Comparison of ENCODE assay signal across 19 cellular contexts in the genomic region with DNA sequence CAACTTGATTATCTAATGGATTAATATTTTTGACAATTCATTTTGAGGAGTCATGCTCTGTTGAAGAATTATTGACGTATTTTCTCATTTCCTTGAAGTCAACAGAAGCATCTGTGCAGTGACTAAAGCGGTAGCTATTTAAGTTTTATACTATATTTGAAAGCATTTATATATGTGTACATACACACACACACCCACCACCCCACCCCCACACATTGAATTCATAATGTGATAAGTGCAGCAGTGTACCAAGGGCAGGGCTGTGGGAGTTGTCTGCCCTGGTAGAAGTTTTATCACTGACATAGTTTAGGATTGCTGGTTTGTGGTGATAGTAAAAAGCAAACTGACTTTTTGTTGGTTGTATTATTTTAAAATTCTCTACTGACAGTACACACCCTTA. TPM values are rescaled to one million over a fixed set of nuclear protein-coding genes. Genes with fewer than 3 reads are reported as not detected.
DNase-seq lines count a peak whose midpoint lies in the region; ATAC-seq and TF ChIP-seq lines count a peak whose summit lies in the region.
"Had no signal": no experiment of that assay in that cellular context is flagged by ENCODE, and none has a peak within 500 bp of the region (broad histone marks: within the 10 kb centered on the region; RNA-seq: fewer than 3 reads in every experiment).

No MANE protein-coding gene starts in this region.

- intact Hi-C loops in mucosa of descending colon (cut with DNase I, micrococcal nuclease), result no loop called here

- ATAC-seq in mucosa of descending colon (peak; percentile 100), GM21360 (IDR thresholded peaks at IDR 0.05; ENCODE audit: unreplicated experiment) (no peak), HG03432 (IDR thresholded peaks at IDR 0.05; ENCODE audit: unreplicated experiment) (no peak)

- peak in 73 of 76 experiments; percentile 31 to 91 (median 70) for DNase-seq in HUDEP-2 (lab: John Stamatoyannopoulos, UW; ENCODE audit: unreplicated experiment in 76 of 76)
- peak; percentile 24 for DNase-seq in amniotic epithelial cell (ENCODE audit: low read depth)
- peak; percentile 59 to 96 (median 62) for DNase-seq in mucosa of descending colon
- no peak for DNase-seq in pons (ENCODE audit: low spot score)
- no peak for DNase-seq in UCSD-AML1 (lab: John Stamatoyannopoulos, UW; ENCODE audit: unreplicated experiment)
- DNase-seq: ACHN, DMS 273 treated with DMSO at 0.1 percent for 48 hours, GDM1, H9, Kasumi-1, MM.1S, NCI-H1092 treated with DMSO at 0.1 percent for 48 hours, NCI-H2081 treated with DMSO at 0.1 percent for 48 hours, NCI-H748 treated with DMSO at 0.1 percent for 48 hours, RPMI8226, SHP77 treated with DMSO at 0.1 percent for 48 hours, SK-N-SH had no signal

- no peaks in the 10 kb centered on the region for H3K9me3 ChIP-seq in mucosa of descending colon
- H3K9me3 ChIP-seq: SK-N-SH had no signal

- no peak overlapping the region for H3K4me3 ChIP-seq in mucosa of descending colon

- no peaks in the 10 kb centered on the region for H3K36me3 ChIP-seq in mucosa of descending colon (ENCODE audit: low read depth)

- H3K4me1 ChIP-seq in mucosa of descending colon (ENCODE audit: low read depth), result peaks cover 9% of the 10 kb centered on the region

- no peak for TF ChIP-seq CTCF in mucosa of descending colon (IDR thresholded peaks at IDR 0.05)

RNA-seq across cellular contexts. Expression of a gene that starts 39.1 kb away (rescaled TPM):
- total RNA-seq in mucosa of descending colon, result 10 to 100 TPM; 14.0 to 24.0 (median 22.9) TPM

Comparison
In these comparisons a context has a peak if more than half of its experiments do, and no peak if none do; other contexts are left out.
1. DNase-seq: peak in HUDEP-2 (73 of 76), amniotic epithelial cell (single experiment) and mucosa of descending colon (3 of 3); none in pons (single experiment) and UCSD-AML1 (single experiment).